In genomic region chr11:59676205-59676604, GRCh38 we compare ENCODE assay signal across 19 cellular contexts. TPM values are rescaled to one million over a fixed set of nuclear protein-coding genes. Genes with fewer than 3 reads are reported as not detected.
A peak's percentile ranks its signal among the peaks of the same experiment; 100 is the strongest.
DNase-seq lines count a peak whose midpoint lies in the region; ATAC-seq, FAIRE-seq and TF ChIP-seq lines count a peak whose summit lies in the region.
"Had no signal": no experiment of that assay in that cellular context is flagged by ENCODE, and none has a peak within 500 bp of the region (broad histone marks: within the 10 kb centered on the region; RNA-seq: fewer than 3 reads in every experiment).

No MANE protein-coding gene starts in this region.

- no peak overlapping the region for H3K4me2 ChIP-seq in endothelial cell of umbilical vein (ENCODE audit: insufficient read depth, low read length)

- CTCF ChIA-PET in endothelial cell of umbilical vein (lab: Charles Lee): interaction anchor here (0.9 to 1.2 kb wide), 2 partner anchors 139 to 518 kb away, joined by 3 read pairs; no protein-coding TSS in a partner anchor

- H3K36me3 ChIP-seq in endothelial cell of umbilical vein (ENCODE audit: control insufficient read depth in 2 of 2, extremely low read depth in 1 of 2, insufficient read depth in 2 of 2, low read length in 2 of 2): no peaks in the 10 kb centered on the region
- H3K36me3 ChIP-seq in right lobe of liver: no peaks in the 10 kb centered on the region

- H3K27me3 Mint-ChIP-seq in activated T-helper 17 cell treated with anti-CD3 and anti-CD28 coated beads, Interleukin-2, amount 50 U/mL, for 72 hours: no peaks in the 10 kb centered on the region

- no peaks in the 10 kb centered on the region for H4K20me1 ChIP-seq in endothelial cell of umbilical vein (replicated peaks; ENCODE audit: control insufficient read depth, extremely low read depth, insufficient read depth, low read length)

- BruUV-seq in endothelial cell of umbilical vein (replicated peaks; lab: Mats Ljungman, UMichigan): no TSS peak

- H3K4me3 Mint-ChIP-seq in activated T-helper 17 cell treated with anti-CD3 and anti-CD28 coated beads, Interleukin-2, amount 50 U/mL, for 72 hours: no peak overlapping the region
- H3K4me3 Mint-ChIP-seq in stimulated activated effector memory CD8-positive, alpha-beta T cell treated with anti-CD3 and anti-CD28 coated beads, Interleukin-12 subunit alpha, Interleukin-12 subunit beta, amount 100 ng/mL, for 72 hours: no peak overlapping the region
- H3K4me3 Mint-ChIP-seq: CD4-positive, alpha-beta T cell; H9 had no signal

- H3K27ac ChIP-seq in endothelial cell of umbilical vein (ENCODE audit: insufficient read depth, low read depth, low read length) (no peak overlapping the region), right lobe of liver (peak overlapping the region in 2 of 3 donors; percentile 20 to 83), substantia nigra (ENCODE audit: low read depth, low read length, poor library complexity, severe bottlenecking) (no peak overlapping the region)
- H3K27ac ChIP-seq: C4-2B had no signal

- H3K36me3 Mint-ChIP-seq in activated T-helper 17 cell treated with anti-CD3 and anti-CD28 coated beads, Interleukin-2, amount 50 U/mL, for 72 hours (ENCODE audit: low read depth): no peaks in the 10 kb centered on the region
- H3K36me3 Mint-ChIP-seq in stimulated activated effector memory CD8-positive, alpha-beta T cell treated with anti-CD3 and anti-CD28 coated beads, Interleukin-12 subunit alpha, Interleukin-12 subunit beta, amount 100 ng/mL, for 72 hours: no peaks in the 10 kb centered on the region

- 62% methylated on average over 7 of the region's 8 CpGs for WGBS in right lobe of liver (ENCODE audit: insufficient coverage, low coverage, low lambda C conversion rate, missing lambda C conversion rate)

- DNase-seq in endothelial cell of umbilical vein (ENCODE audit: low read depth, low spot score) (peak; percentile 18), right lobe of liver (no peak), substantia nigra (lab: John Stamatoyannopoulos, UW) (no peak), SW 1271 (lab: John Stamatoyannopoulos, UW) (no peak), NCI-H748 (lab: John Stamatoyannopoulos, UW; ENCODE audit: unreplicated experiment) (no peak)
- no peak for DNase-seq in stimulated activated effector memory CD8-positive, alpha-beta T cell treated with anti-CD3 and anti-CD28 coated beads, Interleukin-12 subunit alpha, Interleukin-12 subunit beta, amount 100 ng/mL, for 72 hours (ENCODE audit: low spot score in 2 of 2)
- DNase-seq: AML-193; Caco-2; CD4-positive, alpha-beta T cell; H9 had no signal

- no peak overlapping the region for H3K9ac ChIP-seq in endothelial cell of umbilical vein (replicated peaks; ENCODE audit: extremely low read depth, insufficient read depth, low read length)

- H2AFZ ChIP-seq in endothelial cell of umbilical vein (ENCODE audit: low read depth, low read length): no peak overlapping the region

- no peak for TF ChIP-seq POLR2A in endothelial cell of umbilical vein (IDR thresholded peaks at IDR 0.05; ENCODE audit: low read depth, low read length)
- TF ChIP-seq POLR2A in right lobe of liver (IDR thresholded peaks at IDR 0.05): no peak

- POLR2A ChIA-PET in endothelial cell of umbilical vein (lab: Charles Lee): no interaction called here

- H3K4me1 ChIP-seq in endothelial cell of umbilical vein (ENCODE audit: control insufficient read depth, extremely low read depth, insufficient read depth, low read length) (no peaks in the 10 kb centered on the region), right lobe of liver (peaks cover 2 to 31% (median 10%) of the 10 kb centered on the region in 4 donors)

- no peaks in the 10 kb centered on the region for H3K9me3 Mint-ChIP-seq in activated T-helper 17 cell treated with anti-CD3 and anti-CD28 coated beads, Interleukin-2, amount 50 U/mL, for 72 hours
- no peaks in the 10 kb centered on the region for H3K9me3 Mint-ChIP-seq in stimulated activated effector memory CD8-positive, alpha-beta T cell treated with anti-CD3 and anti-CD28 coated beads, Interleukin-12 subunit alpha, Interleukin-12 subunit beta, amount 100 ng/mL, for 72 hours
- H3K9me3 Mint-ChIP-seq: CD4-positive, alpha-beta T cell had no signal

- intact Hi-C loops in endothelial cell of umbilical vein (cut with micrococcal nuclease): no loop called here
- intact Hi-C loops in right lobe of liver (cut with DNase I): no loop called here

- H3K27me3 ChIP-seq in endothelial cell of umbilical vein (ENCODE audit: control insufficient read depth in 2 of 2, insufficient read depth in 2 of 2, low read length in 2 of 2) (no peaks in the 10 kb centered on the region), right lobe of liver (no peaks in the 10 kb centered on the region)

- peaks cover 5% of the 10 kb centered on the region for H3K4me1 Mint-ChIP-seq in activated T-helper 17 cell treated with anti-CD3 and anti-CD28 coated beads, Interleukin-2, amount 50 U/mL, for 72 hours
- H3K4me1 Mint-ChIP-seq in stimulated activated effector memory CD8-positive, alpha-beta T cell treated with anti-CD3 and anti-CD28 coated beads, Interleukin-12 subunit alpha, Interleukin-12 subunit beta, amount 100 ng/mL, for 72 hours: no peaks in the 10 kb centered on the region

- TF ChIP-seq CTCF in endothelial cell of umbilical vein (IDR thresholded peaks at IDR 0.05; ENCODE audit: extremely low read depth in 1 of 2, insufficient read depth in 1 of 2, low read depth in 1 of 2, low read length in 2 of 2) (no peak), right lobe of liver (IDR thresholded peaks at IDR 0.05) (no peak)

- H3K9me3 ChIP-seq in endothelial cell of umbilical vein (replicated peaks; ENCODE audit: control insufficient read depth, insufficient read depth, low read length): no peaks in the 10 kb centered on the region
- H3K9me3 ChIP-seq in right lobe of liver: no peaks in the 10 kb centered on the region
- H3K9me3 ChIP-seq: Caco-2 had no signal

- H3K27ac Mint-ChIP-seq in activated T-helper 17 cell treated with anti-CD3 and anti-CD28 coated beads, Interleukin-2, amount 50 U/mL, for 72 hours: no peak overlapping the region
- no peak overlapping the region for H3K27ac Mint-ChIP-seq in stimulated activated effector memory CD8-positive, alpha-beta T cell treated with anti-CD3 and anti-CD28 coated beads, Interleukin-12 subunit alpha, Interleukin-12 subunit beta, amount 100 ng/mL, for 72 hours
- H3K27ac Mint-ChIP-seq: CD4-positive, alpha-beta T cell; H9 had no signal

- no peaks in the 10 kb centered on the region for H3K79me2 ChIP-seq in endothelial cell of umbilical vein (ENCODE audit: control insufficient read depth, insufficient read depth, low read length)

- ATAC-seq in activated T-helper 17 cell treated with anti-CD3 and anti-CD28 coated beads, Interleukin-2, amount 50 U/mL, for 72 hours (replicated peaks): peak; percentile 57
- ATAC-seq in right lobe of liver: peak in 3 of 4 donors; percentile 21 to 57 (median 50)
- ATAC-seq in stimulated activated effector memory CD8-positive, alpha-beta T cell treated with anti-CD3 and anti-CD28 coated beads, Interleukin-12 subunit alpha, Interleukin-12 subunit beta, amount 100 ng/mL, for 72 hours: peak; percentile 40

- dilution Hi-C loops in endothelial cell of umbilical vein (cut with MboI; ENCODE audit: extremely low pct_ligation_motif_present, low sequenced_read_pairs): no loop called here

- no peak for FAIRE-seq in endothelial cell of umbilical vein (lab: Jason Lieb, UNC)
- FAIRE-seq: A204.1, D721Med, G401.6, GM12891, GM19239, H1 had no signal

- no peak overlapping the region for H3K4me3 ChIP-seq in endothelial cell of umbilical vein (replicated peaks in 1 of 3; ENCODE audit: insufficient read depth in 1 of 3, low read depth in 1 of 3, low read length in 3 of 3)
- H3K4me3 ChIP-seq in right lobe of liver: no peak overlapping the region

- no peaks in the 10 kb centered on the region for H3K9me1 ChIP-seq in endothelial cell of umbilical vein (replicated peaks; ENCODE audit: control insufficient read depth, extremely low read depth, insufficient read depth, low read length)

TF ChIP-seq in endothelial cell of umbilical vein, 7 proteins besides CTCF, POLR2A, EP300 and RAD21:
- TF ChIP-seq FOS (IDR thresholded peaks at IDR 0.05; ENCODE audit: borderline replicate concordance, insufficient read depth, low read length): no peak
- TF ChIP-seq EZH2 (IDR thresholded peaks at IDR 0.05; ENCODE audit: borderline replicate concordance, low read depth, low read length, severe bottlenecking): no peak
- TF ChIP-seq MYC (IDR thresholded peaks at IDR 0.05; ENCODE audit: low read depth, low read length): no peak

RNA-seq across cellular contexts. Expression of gene PATL1, which starts 7.4 kb away (rescaled TPM):
- 10 to 100 TPM; 57.6 to 81.1 TPM for total RNA-seq in activated T-helper 17 cell treated with anti-CD3 and anti-CD28 coated beads, Interleukin-2, amount 50 U/mL, for 72 hours
- 33.1 and 38.8 TPM in 2 replicates for total RNA-seq in endothelial cell of umbilical vein
- 33.7 TPM in 2 replicates for polyA plus RNA-seq in endothelial cell of umbilical vein
- 32.5 and 32.8 TPM in 2 replicates for polyA plus RNA-seq in endothelial cell of umbilical vein (2011; cell fraction: cytosol; rRNA removed)
- polyA plus RNA-seq in endothelial cell of umbilical vein (2011; cell fraction: nucleus; rRNA removed): 29.2 and 35.6 TPM in 2 replicates
- 26.7 and 30.9 TPM in 2 replicates for polyA plus RNA-seq in endothelial cell of umbilical vein (2012)
- 30.1 and 34.5 TPM in 2 replicates for polyA minus RNA-seq in endothelial cell of umbilical vein
- 13.0 TPM for polyA minus RNA-seq in endothelial cell of umbilical vein (2011; cell fraction: cytosol; rRNA and poly(A)+ RNA removed)
- 12.8 and 25.5 TPM in 2 replicates for polyA minus RNA-seq in endothelial cell of umbilical vein (2011; cell fraction: nucleus; rRNA and poly(A)+ RNA removed)
- total RNA-seq in right lobe of liver: 10 to 100 TPM; 13.8 to 27.6 (median 21.1) TPM

RNA-seq across cellular contexts. Expression of gene OR10V1, which starts 37.4 kb away (rescaled TPM):
- total RNA-seq in activated T-helper 17 cell treated with anti-CD3 and anti-CD28 coated beads, Interleukin-2, amount 50 U/mL, for 72 hours: not detected
- total RNA-seq in endothelial cell of umbilical vein: not detected in 2 replicates
- polyA plus RNA-seq in endothelial cell of umbilical vein: not detected in 2 replicates
- polyA plus RNA-seq in endothelial cell of umbilical vein (2011; cell fraction: cytosol; rRNA removed): not detected in 2 replicates
- not detected in 2 replicates for polyA plus RNA-seq in endothelial cell of umbilical vein (2011; cell fraction: nucleus; rRNA removed)
- polyA plus RNA-seq in endothelial cell of umbilical vein (2012): not detected in 2 replicates
- not detected in 2 replicates for polyA minus RNA-seq in endothelial cell of umbilical vein
- polyA minus RNA-seq in endothelial cell of umbilical vein (2011; cell fraction: cytosol; rRNA and poly(A)+ RNA removed): not detected
- not detected in 2 replicates for polyA minus RNA-seq in endothelial cell of umbilical vein (2011; cell fraction: nucleus; rRNA and poly(A)+ RNA removed)
- total RNA-seq in right lobe of liver: not detected
- total RNA-seq: Caco-2; CD4-positive, alpha-beta T cell; H1; H9 had no signal
- polyA plus RNA-seq: BJ, H1 had no signal

Comparison
In these comparisons a context has a peak if more than half of its experiments do, and no peak if none do; other contexts are left out.
1. H3K27ac ChIP-seq: peak in right lobe of liver (2 of 3); none in endothelial cell of umbilical vein (single experiment) and substantia nigra (single experiment).
2. Peak in every context shown above with its lines, with median percentiles within 50 percentile points of each other: ATAC-seq.